ENCODE assay signal across 1 cellular context in the genomic region with DNA sequence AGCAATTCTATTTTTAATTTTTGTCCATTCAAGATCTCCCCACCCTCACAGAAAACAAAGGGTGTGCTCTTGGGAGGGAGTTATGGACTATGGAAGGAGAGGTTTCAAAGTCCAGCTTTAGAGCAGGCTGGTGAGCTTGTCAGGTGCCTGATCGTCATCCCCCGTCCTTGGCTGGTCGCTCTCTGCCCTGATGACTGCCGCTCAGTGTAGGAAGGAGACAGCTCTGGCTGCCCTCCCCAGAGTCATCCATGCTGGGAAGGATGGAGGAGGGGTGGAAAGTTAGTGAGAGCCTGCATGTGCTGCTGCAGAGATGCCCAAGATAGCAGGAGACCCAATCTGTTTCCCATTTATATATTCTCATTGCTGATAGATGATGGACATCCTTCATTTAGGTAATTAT.
TF ChIP-seq lines count a peak whose summit lies in the region.

No MANE protein-coding gene starts in this region.

TF ChIP-seq in HepG2, 621 proteins besides CTCF, POLR2A, EP300 and RAD21 (continued from another document and continues in another):
- TF ChIP-seq, protein P1, sequence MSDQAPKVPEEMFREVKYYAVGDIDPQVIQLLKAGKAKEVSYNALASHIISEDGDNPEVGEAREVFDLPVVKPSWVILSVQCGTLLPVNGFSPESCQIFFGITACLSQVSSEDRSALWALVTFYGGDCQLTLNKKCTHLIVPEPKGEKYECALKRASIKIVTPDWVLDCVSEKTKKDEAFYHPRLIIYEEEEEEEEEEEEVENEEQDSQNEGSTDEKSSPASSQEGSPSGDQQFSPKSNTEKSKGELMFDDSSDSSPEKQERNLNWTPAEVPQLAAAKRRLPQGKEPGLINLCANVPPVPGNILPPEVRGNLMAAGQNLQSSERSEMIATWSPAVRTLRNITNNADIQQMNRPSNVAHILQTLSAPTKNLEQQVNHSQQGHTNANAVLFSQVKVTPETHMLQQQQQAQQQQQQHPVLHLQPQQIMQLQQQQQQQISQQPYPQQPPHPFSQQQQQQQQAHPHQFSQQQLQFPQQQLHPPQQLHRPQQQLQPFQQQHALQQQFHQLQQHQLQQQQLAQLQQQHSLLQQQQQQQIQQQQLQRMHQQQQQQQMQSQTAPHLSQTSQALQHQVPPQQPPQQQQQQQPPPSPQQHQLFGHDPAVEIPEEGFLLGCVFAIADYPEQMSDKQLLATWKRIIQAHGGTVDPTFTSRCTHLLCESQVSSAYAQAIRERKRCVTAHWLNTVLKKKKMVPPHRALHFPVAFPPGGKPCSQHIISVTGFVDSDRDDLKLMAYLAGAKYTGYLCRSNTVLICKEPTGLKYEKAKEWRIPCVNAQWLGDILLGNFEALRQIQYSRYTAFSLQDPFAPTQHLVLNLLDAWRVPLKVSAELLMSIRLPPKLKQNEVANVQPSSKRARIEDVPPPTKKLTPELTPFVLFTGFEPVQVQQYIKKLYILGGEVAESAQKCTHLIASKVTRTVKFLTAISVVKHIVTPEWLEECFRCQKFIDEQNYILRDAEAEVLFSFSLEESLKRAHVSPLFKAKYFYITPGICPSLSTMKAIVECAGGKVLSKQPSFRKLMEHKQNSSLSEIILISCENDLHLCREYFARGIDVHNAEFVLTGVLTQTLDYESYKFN (CRISPR knock-in tag; conservative IDR thresholded peaks at IDR 0.05), result peak; percentile 42
- TF ChIP-seq, protein P2, sequence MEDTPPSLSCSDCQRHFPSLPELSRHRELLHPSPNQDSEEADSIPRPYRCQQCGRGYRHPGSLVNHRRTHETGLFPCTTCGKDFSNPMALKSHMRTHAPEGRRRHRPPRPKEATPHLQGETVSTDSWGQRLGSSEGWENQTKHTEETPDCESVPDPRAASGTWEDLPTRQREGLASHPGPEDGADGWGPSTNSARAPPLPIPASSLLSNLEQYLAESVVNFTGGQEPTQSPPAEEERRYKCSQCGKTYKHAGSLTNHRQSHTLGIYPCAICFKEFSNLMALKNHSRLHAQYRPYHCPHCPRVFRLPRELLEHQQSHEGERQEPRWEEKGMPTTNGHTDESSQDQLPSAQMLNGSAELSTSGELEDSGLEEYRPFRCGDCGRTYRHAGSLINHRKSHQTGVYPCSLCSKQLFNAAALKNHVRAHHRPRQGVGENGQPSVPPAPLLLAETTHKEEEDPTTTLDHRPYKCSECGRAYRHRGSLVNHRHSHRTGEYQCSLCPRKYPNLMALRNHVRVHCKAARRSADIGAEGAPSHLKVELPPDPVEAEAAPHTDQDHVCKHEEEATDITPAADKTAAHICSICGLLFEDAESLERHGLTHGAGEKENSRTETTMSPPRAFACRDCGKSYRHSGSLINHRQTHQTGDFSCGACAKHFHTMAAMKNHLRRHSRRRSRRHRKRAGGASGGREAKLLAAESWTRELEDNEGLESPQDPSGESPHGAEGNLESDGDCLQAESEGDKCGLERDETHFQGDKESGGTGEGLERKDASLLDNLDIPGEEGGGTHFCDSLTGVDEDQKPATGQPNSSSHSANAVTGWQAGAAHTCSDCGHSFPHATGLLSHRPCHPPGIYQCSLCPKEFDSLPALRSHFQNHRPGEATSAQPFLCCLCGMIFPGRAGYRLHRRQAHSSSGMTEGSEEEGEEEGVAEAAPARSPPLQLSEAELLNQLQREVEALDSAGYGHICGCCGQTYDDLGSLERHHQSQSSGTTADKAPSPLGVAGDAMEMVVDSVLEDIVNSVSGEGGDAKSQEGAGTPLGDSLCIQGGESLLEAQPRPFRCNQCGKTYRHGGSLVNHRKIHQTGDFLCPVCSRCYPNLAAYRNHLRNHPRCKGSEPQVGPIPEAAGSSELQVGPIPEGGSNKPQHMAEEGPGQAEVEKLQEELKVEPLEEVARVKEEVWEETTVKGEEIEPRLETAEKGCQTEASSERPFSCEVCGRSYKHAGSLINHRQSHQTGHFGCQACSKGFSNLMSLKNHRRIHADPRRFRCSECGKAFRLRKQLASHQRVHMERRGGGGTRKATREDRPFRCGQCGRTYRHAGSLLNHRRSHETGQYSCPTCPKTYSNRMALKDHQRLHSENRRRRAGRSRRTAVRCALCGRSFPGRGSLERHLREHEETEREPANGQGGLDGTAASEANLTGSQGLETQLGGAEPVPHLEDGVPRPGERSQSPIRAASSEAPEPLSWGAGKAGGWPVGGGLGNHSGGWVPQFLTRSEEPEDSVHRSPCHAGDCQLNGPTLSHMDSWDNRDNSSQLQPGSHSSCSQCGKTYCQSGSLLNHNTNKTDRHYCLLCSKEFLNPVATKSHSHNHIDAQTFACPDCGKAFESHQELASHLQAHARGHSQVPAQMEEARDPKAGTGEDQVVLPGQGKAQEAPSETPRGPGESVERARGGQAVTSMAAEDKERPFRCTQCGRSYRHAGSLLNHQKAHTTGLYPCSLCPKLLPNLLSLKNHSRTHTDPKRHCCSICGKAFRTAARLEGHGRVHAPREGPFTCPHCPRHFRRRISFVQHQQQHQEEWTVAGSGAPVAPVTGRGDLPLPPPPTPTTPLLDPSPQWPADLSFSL (CRISPR knock-in tag; IDR thresholded peaks at IDR 0.05), result no peak
- TF ChIP-seq ZNF335 (CRISPR knock-in tag; IDR thresholded peaks at IDR 0.05) (no peak), MED13 (CRISPR knock-in tag; IDR thresholded peaks at IDR 0.05) (no peak), PRPF4 (IDR thresholded peaks at IDR 0.05; ENCODE audit: low read depth, low read length, poor library complexity, severe bottlenecking) (no peak), HNF4A (CRISPR knock-in tag; IDR thresholded peaks at IDR 0.05) (peak; percentile 87), ZNF839 (CRISPR knock-in tag; IDR thresholded peaks at IDR 0.05; ENCODE audit: borderline replicate concordance) (no peak), CHCHD3 (CRISPR knock-in tag; IDR thresholded peaks at IDR 0.05) (no peak), ISX (CRISPR knock-in tag; conservative IDR thresholded peaks at IDR 0.05) (no peak), TMF1 (CRISPR knock-in tag; IDR thresholded peaks at IDR 0.05; ENCODE audit: low read depth) (no peak), IRX3 (CRISPR knock-in tag; IDR thresholded peaks at IDR 0.05; ENCODE audit: borderline replicate concordance, low read depth) (no peak), MBD4 (IDR thresholded peaks at IDR 0.05; ENCODE audit: borderline replicate concordance, low read length) (no peak), EZH2 (conservative IDR thresholded peaks at IDR 0.05; ENCODE audit: low read depth, low read length) (no peak), AHR (CRISPR knock-in tag; IDR thresholded peaks at IDR 0.05) (no peak), KMT2B (CRISPR knock-in tag; IDR thresholded peaks at IDR 0.05) (no peak), MTA3 (CRISPR knock-in tag; IDR thresholded peaks at IDR 0.05) (no peak), RXRB (CRISPR knock-in tag; IDR thresholded peaks at IDR 0.05; ENCODE audit: borderline replicate concordance) (no peak), HNRNPL (IDR thresholded peaks at IDR 0.05; ENCODE audit: low read depth, low read length) (no peak), ZNF30 (CRISPR knock-in tag; IDR thresholded peaks at IDR 0.05) (no peak), HOXA3 (CRISPR knock-in tag; IDR thresholded peaks at IDR 0.05) (no peak), CEBPB (IDR thresholded peaks at IDR 0.05; ENCODE audit: borderline replicate concordance, low read depth, low read length) (no peak), MZF1 (CRISPR knock-in tag; IDR thresholded peaks at IDR 0.05; ENCODE audit: borderline replicate concordance) (no peak)
- TF ChIP-seq, protein P3, sequence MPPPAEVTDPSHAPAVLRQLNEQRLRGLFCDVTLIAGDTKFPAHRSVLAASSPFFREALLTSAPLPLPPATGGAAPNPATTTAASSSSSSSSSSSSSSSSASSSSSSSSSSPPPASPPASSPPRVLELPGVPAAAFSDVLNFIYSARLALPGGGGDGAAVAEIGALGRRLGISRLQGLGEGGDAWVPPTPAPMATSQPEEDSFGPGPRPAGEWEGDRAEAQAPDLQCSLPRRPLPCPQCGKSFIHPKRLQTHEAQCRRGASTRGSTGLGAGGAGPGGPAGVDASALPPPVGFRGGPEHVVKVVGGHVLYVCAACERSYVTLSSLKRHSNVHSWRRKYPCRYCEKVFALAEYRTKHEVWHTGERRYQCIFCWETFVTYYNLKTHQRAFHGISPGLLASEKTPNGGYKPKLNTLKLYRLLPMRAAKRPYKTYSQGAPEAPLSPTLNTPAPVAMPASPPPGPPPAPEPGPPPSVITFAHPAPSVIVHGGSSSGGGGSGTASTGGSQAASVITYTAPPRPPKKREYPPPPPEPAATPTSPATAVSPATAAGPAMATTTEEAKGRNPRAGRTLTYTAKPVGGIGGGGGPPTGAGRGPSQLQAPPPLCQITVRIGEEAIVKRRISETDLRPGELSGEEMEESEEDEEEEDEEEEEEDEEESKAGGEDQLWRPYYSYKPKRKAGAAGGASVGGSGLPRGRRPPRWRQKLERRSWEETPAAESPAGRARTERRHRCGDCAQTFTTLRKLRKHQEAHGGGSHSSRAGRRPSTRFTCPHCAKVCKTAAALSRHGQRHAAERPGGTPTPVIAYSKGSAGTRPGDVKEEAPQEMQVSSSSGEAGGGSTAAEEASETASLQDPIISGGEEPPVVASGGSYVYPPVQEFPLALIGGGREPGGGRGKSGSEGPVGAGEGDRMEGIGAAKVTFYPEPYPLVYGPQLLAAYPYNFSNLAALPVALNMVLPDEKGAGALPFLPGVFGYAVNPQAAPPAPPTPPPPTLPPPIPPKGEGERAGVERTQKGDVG (CRISPR knock-in tag; IDR thresholded peaks at IDR 0.05; ENCODE audit: borderline replicate concordance), result no peak
- TF ChIP-seq, protein P4, sequence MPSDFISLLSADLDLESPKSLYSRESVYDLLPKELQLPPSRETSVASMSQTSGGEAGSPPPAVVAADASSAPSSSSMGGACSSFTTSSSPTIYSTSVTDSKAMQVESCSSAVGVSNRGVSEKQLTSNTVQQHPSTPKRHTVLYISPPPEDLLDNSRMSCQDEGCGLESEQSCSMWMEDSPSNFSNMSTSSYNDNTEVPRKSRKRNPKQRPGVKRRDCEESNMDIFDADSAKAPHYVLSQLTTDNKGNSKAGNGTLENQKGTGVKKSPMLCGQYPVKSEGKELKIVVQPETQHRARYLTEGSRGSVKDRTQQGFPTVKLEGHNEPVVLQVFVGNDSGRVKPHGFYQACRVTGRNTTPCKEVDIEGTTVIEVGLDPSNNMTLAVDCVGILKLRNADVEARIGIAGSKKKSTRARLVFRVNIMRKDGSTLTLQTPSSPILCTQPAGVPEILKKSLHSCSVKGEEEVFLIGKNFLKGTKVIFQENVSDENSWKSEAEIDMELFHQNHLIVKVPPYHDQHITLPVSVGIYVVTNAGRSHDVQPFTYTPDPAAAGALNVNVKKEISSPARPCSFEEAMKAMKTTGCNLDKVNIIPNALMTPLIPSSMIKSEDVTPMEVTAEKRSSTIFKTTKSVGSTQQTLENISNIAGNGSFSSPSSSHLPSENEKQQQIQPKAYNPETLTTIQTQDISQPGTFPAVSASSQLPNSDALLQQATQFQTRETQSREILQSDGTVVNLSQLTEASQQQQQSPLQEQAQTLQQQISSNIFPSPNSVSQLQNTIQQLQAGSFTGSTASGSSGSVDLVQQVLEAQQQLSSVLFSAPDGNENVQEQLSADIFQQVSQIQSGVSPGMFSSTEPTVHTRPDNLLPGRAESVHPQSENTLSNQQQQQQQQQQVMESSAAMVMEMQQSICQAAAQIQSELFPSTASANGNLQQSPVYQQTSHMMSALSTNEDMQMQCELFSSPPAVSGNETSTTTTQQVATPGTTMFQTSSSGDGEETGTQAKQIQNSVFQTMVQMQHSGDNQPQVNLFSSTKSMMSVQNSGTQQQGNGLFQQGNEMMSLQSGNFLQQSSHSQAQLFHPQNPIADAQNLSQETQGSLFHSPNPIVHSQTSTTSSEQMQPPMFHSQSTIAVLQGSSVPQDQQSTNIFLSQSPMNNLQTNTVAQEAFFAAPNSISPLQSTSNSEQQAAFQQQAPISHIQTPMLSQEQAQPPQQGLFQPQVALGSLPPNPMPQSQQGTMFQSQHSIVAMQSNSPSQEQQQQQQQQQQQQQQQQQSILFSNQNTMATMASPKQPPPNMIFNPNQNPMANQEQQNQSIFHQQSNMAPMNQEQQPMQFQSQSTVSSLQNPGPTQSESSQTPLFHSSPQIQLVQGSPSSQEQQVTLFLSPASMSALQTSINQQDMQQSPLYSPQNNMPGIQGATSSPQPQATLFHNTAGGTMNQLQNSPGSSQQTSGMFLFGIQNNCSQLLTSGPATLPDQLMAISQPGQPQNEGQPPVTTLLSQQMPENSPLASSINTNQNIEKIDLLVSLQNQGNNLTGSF (CRISPR knock-in tag; IDR thresholded peaks at IDR 0.05), result no peak
- TF ChIP-seq, protein P5, sequence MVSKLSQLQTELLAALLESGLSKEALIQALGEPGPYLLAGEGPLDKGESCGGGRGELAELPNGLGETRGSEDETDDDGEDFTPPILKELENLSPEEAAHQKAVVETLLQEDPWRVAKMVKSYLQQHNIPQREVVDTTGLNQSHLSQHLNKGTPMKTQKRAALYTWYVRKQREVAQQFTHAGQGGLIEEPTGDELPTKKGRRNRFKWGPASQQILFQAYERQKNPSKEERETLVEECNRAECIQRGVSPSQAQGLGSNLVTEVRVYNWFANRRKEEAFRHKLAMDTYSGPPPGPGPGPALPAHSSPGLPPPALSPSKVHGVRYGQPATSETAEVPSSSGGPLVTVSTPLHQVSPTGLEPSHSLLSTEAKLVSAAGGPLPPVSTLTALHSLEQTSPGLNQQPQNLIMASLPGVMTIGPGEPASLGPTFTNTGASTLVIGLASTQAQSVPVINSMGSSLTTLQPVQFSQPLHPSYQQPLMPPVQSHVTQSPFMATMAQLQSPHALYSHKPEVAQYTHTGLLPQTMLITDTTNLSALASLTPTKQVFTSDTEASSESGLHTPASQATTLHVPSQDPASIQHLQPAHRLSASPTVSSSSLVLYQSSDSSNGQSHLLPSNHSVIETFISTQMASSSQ (IDR thresholded peaks at IDR 0.05; ENCODE audit: low read depth), result no peak
- TF ChIP-seq, protein P5 (CRISPR knock-in tag; IDR thresholded peaks at IDR 0.05; ENCODE audit: borderline replicate concordance), result no peak
- TF ChIP-seq, protein P6, sequence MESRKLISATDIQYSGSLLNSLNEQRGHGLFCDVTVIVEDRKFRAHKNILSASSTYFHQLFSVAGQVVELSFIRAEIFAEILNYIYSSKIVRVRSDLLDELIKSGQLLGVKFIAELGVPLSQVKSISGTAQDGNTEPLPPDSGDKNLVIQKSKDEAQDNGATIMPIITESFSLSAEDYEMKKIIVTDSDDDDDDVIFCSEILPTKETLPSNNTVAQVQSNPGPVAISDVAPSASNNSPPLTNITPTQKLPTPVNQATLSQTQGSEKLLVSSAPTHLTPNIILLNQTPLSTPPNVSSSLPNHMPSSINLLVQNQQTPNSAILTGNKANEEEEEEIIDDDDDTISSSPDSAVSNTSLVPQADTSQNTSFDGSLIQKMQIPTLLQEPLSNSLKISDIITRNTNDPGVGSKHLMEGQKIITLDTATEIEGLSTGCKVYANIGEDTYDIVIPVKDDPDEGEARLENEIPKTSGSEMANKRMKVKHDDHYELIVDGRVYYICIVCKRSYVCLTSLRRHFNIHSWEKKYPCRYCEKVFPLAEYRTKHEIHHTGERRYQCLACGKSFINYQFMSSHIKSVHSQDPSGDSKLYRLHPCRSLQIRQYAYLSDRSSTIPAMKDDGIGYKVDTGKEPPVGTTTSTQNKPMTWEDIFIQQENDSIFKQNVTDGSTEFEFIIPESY (CRISPR knock-in tag; IDR thresholded peaks at IDR 0.05), result no peak
- TF ChIP-seq, protein P7, sequence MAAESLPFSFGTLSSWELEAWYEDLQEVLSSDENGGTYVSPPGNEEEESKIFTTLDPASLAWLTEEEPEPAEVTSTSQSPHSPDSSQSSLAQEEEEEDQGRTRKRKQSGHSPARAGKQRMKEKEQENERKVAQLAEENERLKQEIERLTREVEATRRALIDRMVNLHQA (CRISPR knock-in tag; IDR thresholded peaks at IDR 0.05), result no peak
